In the genomic region with DNA sequence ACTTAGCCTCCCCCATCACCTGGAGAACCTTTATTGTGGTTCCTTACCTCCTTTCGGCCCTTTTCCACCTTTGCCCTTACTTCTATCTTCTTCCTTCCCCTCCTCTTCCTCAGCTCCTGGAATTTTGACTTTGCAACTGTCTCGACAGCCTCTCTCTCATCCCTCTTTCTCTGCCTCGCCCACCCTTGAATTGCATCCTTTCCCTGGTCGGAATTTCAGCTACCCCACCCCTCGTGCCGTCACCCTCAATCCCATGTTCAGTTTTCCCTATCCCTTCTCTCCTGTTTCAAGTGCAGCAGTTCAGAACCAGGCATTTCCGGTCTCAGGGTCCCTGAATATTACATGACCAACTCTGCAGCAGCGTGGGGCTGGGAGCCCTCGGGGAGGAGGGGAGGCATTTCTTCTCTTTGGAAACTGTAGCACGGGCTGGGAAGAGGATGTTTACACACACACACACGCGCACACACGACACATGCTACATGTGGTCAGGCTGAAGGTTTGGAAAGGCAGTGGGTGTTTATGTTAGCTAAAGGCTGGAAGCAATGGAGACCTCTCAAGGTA, we compare ENCODE assay signal across 8 cellular contexts. TPM values are rescaled to one million over a fixed set of nuclear protein-coding genes. Genes with fewer than 3 reads are reported as not detected.
DNase-seq lines count a peak whose midpoint lies in the region; ATAC-seq and TF ChIP-seq lines count a peak whose summit lies in the region.

No MANE protein-coding gene starts in this region.

- no peak for TF ChIP-seq CTCF in AG10803 (conservative IDR thresholded peaks at IDR 0.05; ENCODE audit: low read length)

- no peaks in the 10 kb centered on the region for H3K9me3 Mint-ChIP-seq in naive thymus-derived CD8-positive, alpha-beta T cell

- peak overlapping the region; percentile 99 for H3K4me3 Mint-ChIP-seq in T-helper 17 cell
- H3K4me3 Mint-ChIP-seq in naive thymus-derived CD8-positive, alpha-beta T cell: peak overlapping the region; percentile 86 to 98 (median 90)

- POLR2A ChIA-PET in naive thymus-derived CD8-positive, alpha-beta T cell (lab: Charles Lee): interaction anchor here (1.0 to 2.7 kb wide), 5 partner anchors 27 to 123 kb away, joined by 3 to 9 read pairs (median 6); a partner anchor contains a TSS

- peak overlapping the region; percentile 94 for H3K27ac Mint-ChIP-seq in T-helper 17 cell
- peak overlapping the region; percentile 53 to 96 (median 80) for H3K27ac Mint-ChIP-seq in naive thymus-derived CD8-positive, alpha-beta T cell

- peaks cover 4% of the 10 kb centered on the region; the same call in 1 of the 2 replicates for H3K4me1 ChIP-seq in HAP-1
- H3K4me1 ChIP-seq in esophagus (ENCODE audit: control insufficient read depth in 2 of 2, insufficient read depth in 2 of 2, low read length in 1 of 2): peaks cover 0 to 10% of the 10 kb centered on the region in 2 donors

- H3K9me3 ChIP-seq in HAP-1 (no peaks in the 10 kb centered on the region), T-helper 17 cell (ENCODE audit: control insufficient read depth, low read length, poor library complexity, severe bottlenecking) (no peaks in the 10 kb centered on the region), esophagus (ENCODE audit: control insufficient read depth in 2 of 2, insufficient read depth in 1 of 2, low read depth in 1 of 2, low read length in 1 of 2) (no peaks in the 10 kb centered on the region)

- in situ Hi-C loops in HAP-1 (cut with MboI; ENCODE audit: low sequenced_read_pairs): no loop called here

- DNase-seq in AG10803 (ENCODE audit: low read depth) (peak; percentile 61), HAP-1 (ENCODE audit: low spot score in 2 of 2) (peak; percentile 16 to 60), T-helper 17 cell (no peak), NCI-H1436 (lab: John Stamatoyannopoulos, UW) (no peak), iPS-NIHi11 (ENCODE audit: low spot score) (no peak)
- peak in 2 of 10 donors; percentile 9 to 23 for DNase-seq in naive thymus-derived CD8-positive, alpha-beta T cell

- H3K36me3 Mint-ChIP-seq in T-helper 17 cell (ENCODE audit: low read depth): peaks cover 8% of the 10 kb centered on the region
- peaks cover 0 to 6% (median 0%) of the 10 kb centered on the region in 3 donors for H3K36me3 Mint-ChIP-seq in naive thymus-derived CD8-positive, alpha-beta T cell

- peak overlapping the region; percentile 87 to 93 for H3K27ac ChIP-seq in esophagus (ENCODE audit: low read depth in 2 of 2, low read length in 1 of 2)

- H3K27me3 Mint-ChIP-seq in T-helper 17 cell: no peaks in the 10 kb centered on the region
- H3K27me3 Mint-ChIP-seq in naive thymus-derived CD8-positive, alpha-beta T cell: no peaks in the 10 kb centered on the region

- H3K36me3 ChIP-seq in HAP-1 (replicated peaks) (peaks cover 3% of the 10 kb centered on the region), esophagus (ENCODE audit: control insufficient read depth in 2 of 2, insufficient read depth in 2 of 2, low read length in 1 of 2) (peaks cover 0 to 4% of the 10 kb centered on the region in 2 donors)

- WGBS in esophagus, 2 donors: 1 to 2% methylated on average over 13 of the region's 13 CpGs

- H3K27me3 ChIP-seq in HAP-1 (ENCODE audit: low read depth) (no peaks in the 10 kb centered on the region), esophagus (ENCODE audit: control insufficient read depth in 1 of 2, insufficient read depth in 2 of 2, low read length in 2 of 2) (no peaks in the 10 kb centered on the region)

- peaks cover 33% of the 10 kb centered on the region for H3K4me1 Mint-ChIP-seq in T-helper 17 cell
- H3K4me1 Mint-ChIP-seq in naive thymus-derived CD8-positive, alpha-beta T cell: peaks cover 23 to 48% (median 36%) of the 10 kb centered on the region in 4 donors

- ATAC-seq in T-helper 17 cell: no peak
- no peak for ATAC-seq in naive thymus-derived CD8-positive, alpha-beta T cell
- ATAC-seq in HG03378 (IDR thresholded peaks at IDR 0.05; ENCODE audit: unreplicated experiment): no peak

- H3K4me3 ChIP-seq in AG10803 (ENCODE audit: low read length): peak overlapping the region; percentile 86
- peak overlapping the region; percentile 93 for H3K4me3 ChIP-seq in HAP-1
- peak overlapping the region; percentile 86 to 93 for H3K4me3 ChIP-seq in esophagus (ENCODE audit: low read depth in 1 of 2, low read length in 2 of 2)

RNA-seq across cellular contexts. Expression of a gene that starts 0.9 kb away (rescaled TPM):
- total RNA-seq in T-helper 17 cell: 100 to 1,000 TPM; 188 to 263 TPM
- 100 to 1,000 TPM in 1 of 2 donors, 10 to 100 TPM in 1; 86.1 to 161 TPM for polyA plus RNA-seq in esophagus
- total RNA-seq in naive thymus-derived CD8-positive, alpha-beta T cell: 100 to 1,000 TPM; 110 to 117 TPM
- polyA plus RNA-seq in naive thymus-derived CD8-positive, alpha-beta T cell: 10 to 100 TPM in 1 of 3 donors, 1 to 10 TPM in 2; 4.1 to 12.9 (median 8.1) TPM

RNA-seq across cellular contexts. Expression of a gene that starts 27.1 kb away (rescaled TPM):
- 10 to 100 TPM; 30.6 to 32.8 TPM for total RNA-seq in T-helper 17 cell
- polyA plus RNA-seq in esophagus: 10 to 100 TPM; 66.9 to 67.4 TPM
- 10 to 100 TPM; 21.4 to 27.9 TPM for total RNA-seq in naive thymus-derived CD8-positive, alpha-beta T cell
- 1 to 10 TPM; 1.1 to 1.9 (median 1.9) TPM for polyA plus RNA-seq in naive thymus-derived CD8-positive, alpha-beta T cell

RNA-seq across cellular contexts. Expression of a gene that starts 38.1 kb away (rescaled TPM):
- 10 to 100 TPM; 54.3 to 59.7 TPM for total RNA-seq in T-helper 17 cell
- 100 to 1,000 TPM; 110 to 248 TPM for polyA plus RNA-seq in esophagus
- total RNA-seq in naive thymus-derived CD8-positive, alpha-beta T cell: 10 to 100 TPM; 56.5 to 61.6 TPM
- 100 to 1,000 TPM; 211 to 282 (median 256) TPM for polyA plus RNA-seq in naive thymus-derived CD8-positive, alpha-beta T cell

RNA-seq across cellular contexts. Expression of a gene that starts 45.3 kb away (rescaled TPM):
- under 1 TPM in 1 of 2 donors, not detected in 1; 0.34 TPM for total RNA-seq in T-helper 17 cell
- polyA plus RNA-seq in esophagus: under 1 TPM in 1 of 2 donors, not detected in 1; 0.38 TPM
- total RNA-seq in naive thymus-derived CD8-positive, alpha-beta T cell: not detected
- polyA plus RNA-seq in naive thymus-derived CD8-positive, alpha-beta T cell: under 1 TPM; 0.36 to 0.39 (median 0.39) TPM

Comparison
In these comparisons a context has a peak if more than half of its experiments do, and no peak if none do; other contexts are left out.
1. DNase-seq: peak in AG10803 (single experiment) and HAP-1 (2 of 2); none in T-helper 17 cell (0 of 3), NCI-H1436 (single experiment) and iPS-NIHi11 (single experiment).
2. Peak in every context shown above with its lines, with median percentiles within 50 percentile points of each other: H3K4me3 ChIP-seq.